16 cellular contexts compared by ENCODE assay signal in the genomic region with DNA sequence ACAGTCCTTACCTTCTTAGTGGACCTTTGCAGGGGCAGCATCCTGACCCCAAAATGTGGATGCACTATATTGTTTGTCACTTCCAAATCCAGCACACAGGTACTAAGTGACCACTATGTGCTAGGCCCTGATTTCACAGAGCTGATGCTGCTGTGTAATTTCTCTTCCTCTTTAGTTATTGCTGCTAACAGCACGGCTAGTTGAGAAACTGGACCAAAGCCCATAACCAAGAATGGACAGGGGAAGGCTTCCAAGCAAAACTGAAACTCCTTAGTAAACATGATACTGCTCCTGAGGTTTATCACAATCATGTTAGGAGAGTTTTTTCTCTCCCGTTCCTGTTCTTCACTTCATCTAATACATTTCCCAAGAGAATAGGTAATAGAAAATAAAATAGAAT.
DNase-seq lines count a peak whose midpoint lies in the region; ATAC-seq, FAIRE-seq and TF ChIP-seq lines count a peak whose summit lies in the region.
"Had no signal": no experiment of that assay in that cellular context is flagged by ENCODE, and none has a peak within 500 bp of the region (broad histone marks: within the 10 kb centered on the region; RNA-seq: fewer than 3 reads in every experiment).

No MANE protein-coding gene starts in this region.

- no peak overlapping the region for H3K4me3 Mint-ChIP-seq in activated naive CD8-positive, alpha-beta T cell treated with anti-CD3 and anti-CD28 coated beads, Interleukin-2, amount 50 U/mL, for 24 hours

- no peak for TF ChIP-seq CTCF in fibroblast of villous mesenchyme (IDR thresholded peaks at IDR 0.05; ENCODE audit: insufficient read depth, low read depth, low read length)

- H3K4me1 Mint-ChIP-seq in activated naive CD8-positive, alpha-beta T cell treated with anti-CD3 and anti-CD28 coated beads, Interleukin-2, amount 50 U/mL, for 24 hours, result no peaks in the 10 kb centered on the region

- no peak overlapping the region for H3K27ac ChIP-seq in caudate nucleus (ENCODE audit: low read depth, low read length)
- H3K27ac ChIP-seq: cardiac muscle cell, lower lobe of right lung, psoas muscle, WERI-Rb-1 had no signal

- H3K27me3 Mint-ChIP-seq in activated naive CD8-positive, alpha-beta T cell treated with anti-CD3 and anti-CD28 coated beads, Interleukin-2, amount 50 U/mL, for 24 hours, result no peaks in the 10 kb centered on the region

- ATAC-seq in GM19452 (IDR thresholded peaks at IDR 0.05; ENCODE audit: unreplicated experiment), result no peak
- no peak for ATAC-seq in activated naive CD8-positive, alpha-beta T cell treated with anti-CD3 and anti-CD28 coated beads, Interleukin-2, amount 50 U/mL, for 24 hours
- ATAC-seq: lower lobe of right lung had no signal

- no peaks in the 10 kb centered on the region for H3K36me3 Mint-ChIP-seq in activated naive CD8-positive, alpha-beta T cell treated with anti-CD3 and anti-CD28 coated beads, Interleukin-2, amount 50 U/mL, for 24 hours (ENCODE audit: low read depth)

- H3K9me3 Mint-ChIP-seq in activated naive CD8-positive, alpha-beta T cell treated with anti-CD3 and anti-CD28 coated beads, Interleukin-2, amount 50 U/mL, for 24 hours, result peaks cover 5% of the 10 kb centered on the region

- FAIRE-seq in GM12891 (lab: Jason Lieb, UNC), result peak; percentile 51
- FAIRE-seq: G401.6 had no signal

- no peak overlapping the region for H3K27ac Mint-ChIP-seq in activated naive CD8-positive, alpha-beta T cell treated with anti-CD3 and anti-CD28 coated beads, Interleukin-2, amount 50 U/mL, for 24 hours

- DNase-seq in GM12891 (ENCODE audit: insufficient read length, low spot score) (no peak), M059J (ENCODE audit: low read depth) (peak; percentile 29), fibroblast of villous mesenchyme (ENCODE audit: low read depth) (peak; percentile 73), pons (ENCODE audit: low spot score) (peak; percentile 42), caudate nucleus (lab: John Stamatoyannopoulos, UW) (no peak), NCI-H526 treated with DMSO at 0.1 percent for 48 hours (lab: John Stamatoyannopoulos, UW) (no peak)
- DNase-seq in activated naive CD8-positive, alpha-beta T cell treated with anti-CD3 and anti-CD28 coated beads, Interleukin-2, amount 50 U/mL, for 24 hours, result no peak
- DNase-seq: foreskin melanocyte, lower lobe of right lung, NCI-H2171, psoas muscle, WERI-Rb-1 had no signal

- H3K4me3 ChIP-seq in fibroblast of villous mesenchyme (ENCODE audit: low read depth, low read length), result no peak overlapping the region
- H3K4me3 ChIP-seq: cardiac muscle cell, HAP-1, lower lobe of right lung, psoas muscle had no signal

- TF ChIP-seq POLR2A in GM12891 (IDR thresholded peaks at IDR 0.05; ENCODE audit: low read depth, low read length), result no peak

TF ChIP-seq in GM12891, 5 proteins besides CTCF, POLR2A, EP300 and RAD21:
- no peak for TF ChIP-seq POLR2AphosphoS5 (IDR thresholded peaks at IDR 0.05; ENCODE audit: low read depth, low read length)
- no peak for TF ChIP-seq TAF1 (IDR thresholded peaks at IDR 0.05; ENCODE audit: low read depth, low read length)
- peak; percentile 49; the same call in 1 of the 2 replicates for TF ChIP-seq SPI1 (IDR thresholded peaks at IDR 0.05; ENCODE audit: low read depth, low read length)
- TF ChIP-seq POU2F2 (IDR thresholded peaks at IDR 0.05; ENCODE audit: low read depth, low read length), result no peak

Comparison
In these comparisons a context has a peak if more than half of its experiments do, and no peak if none do; other contexts are left out.
1. DNase-seq: peak in M059J (single experiment), fibroblast of villous mesenchyme (single experiment) and pons (single experiment); none in GM12891 (single experiment), activated naive CD8-positive, alpha-beta T cell treated with anti-CD3 and anti-CD28 coated beads, Interleukin-2, amount 50 U/mL, for 24 hours (single experiment), caudate nucleus (0 of 61) and NCI-H526 treated with DMSO at 0.1 percent for 48 hours (single experiment).